1 cellular context compared by ENCODE assay signal in the genomic region with DNA sequence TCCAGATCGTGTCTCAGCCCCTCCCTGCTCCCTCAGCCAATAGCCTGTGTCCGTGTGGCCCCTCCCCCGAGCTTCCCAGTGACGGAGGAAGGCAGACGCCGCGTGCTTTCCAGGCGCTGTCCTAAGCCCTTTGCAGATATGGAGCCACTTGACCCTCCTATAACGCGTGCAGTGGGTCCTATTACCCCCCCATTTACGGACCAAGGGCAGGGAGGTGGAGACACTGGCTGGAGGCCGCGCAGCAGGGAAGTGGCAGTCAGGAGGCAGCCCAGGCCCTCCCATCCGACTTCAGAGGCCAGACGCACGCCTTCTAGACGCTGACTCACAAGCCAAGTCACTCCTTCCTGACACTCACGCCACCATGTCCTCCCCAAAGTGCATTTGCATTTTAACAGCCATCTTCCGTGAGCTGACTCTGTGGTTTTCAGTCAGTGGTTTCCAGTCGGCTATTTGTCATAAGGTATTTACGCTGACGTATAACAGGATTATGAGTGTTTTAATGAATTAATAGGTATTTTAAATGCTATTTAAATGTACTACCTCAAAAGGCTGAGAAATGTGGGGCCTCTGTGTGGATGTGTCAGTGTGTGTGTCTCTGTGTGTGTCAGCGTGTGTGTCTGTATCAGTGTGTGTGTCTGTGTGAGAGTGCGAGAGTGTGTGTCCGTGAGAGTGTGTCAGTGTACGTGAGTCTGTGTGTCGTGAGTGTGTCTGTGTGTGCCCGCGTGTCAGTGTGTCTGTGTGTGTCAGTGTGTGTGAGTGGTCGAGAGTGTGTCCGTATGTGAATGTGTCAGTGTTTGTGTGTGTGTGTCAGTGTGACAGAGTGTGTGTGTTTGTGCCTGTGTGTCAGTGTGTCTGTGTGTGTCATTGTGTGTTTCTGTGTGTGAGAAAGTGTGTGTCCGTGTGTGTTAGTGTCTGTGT.
TF ChIP-seq lines count a peak whose summit lies in the region.

No MANE protein-coding gene starts in this region.

TF ChIP-seq in HEK293, 187 proteins besides CTCF, POLR2A, EP300 and RAD21 (continued from another document and continues in another):
- TF ChIP-seq, protein P1, sequence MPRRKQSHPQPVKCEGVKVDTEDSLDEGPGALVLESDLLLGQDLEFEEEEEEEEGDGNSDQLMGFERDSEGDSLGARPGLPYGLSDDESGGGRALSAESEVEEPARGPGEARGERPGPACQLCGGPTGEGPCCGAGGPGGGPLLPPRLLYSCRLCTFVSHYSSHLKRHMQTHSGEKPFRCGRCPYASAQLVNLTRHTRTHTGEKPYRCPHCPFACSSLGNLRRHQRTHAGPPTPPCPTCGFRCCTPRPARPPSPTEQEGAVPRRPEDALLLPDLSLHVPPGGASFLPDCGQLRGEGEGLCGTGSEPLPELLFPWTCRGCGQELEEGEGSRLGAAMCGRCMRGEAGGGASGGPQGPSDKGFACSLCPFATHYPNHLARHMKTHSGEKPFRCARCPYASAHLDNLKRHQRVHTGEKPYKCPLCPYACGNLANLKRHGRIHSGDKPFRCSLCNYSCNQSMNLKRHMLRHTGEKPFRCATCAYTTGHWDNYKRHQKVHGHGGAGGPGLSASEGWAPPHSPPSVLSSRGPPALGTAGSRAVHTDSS (tag by site-specific recombination; IDR thresholded peaks at IDR 0.05): no peak
- TF ChIP-seq, protein P2, sequence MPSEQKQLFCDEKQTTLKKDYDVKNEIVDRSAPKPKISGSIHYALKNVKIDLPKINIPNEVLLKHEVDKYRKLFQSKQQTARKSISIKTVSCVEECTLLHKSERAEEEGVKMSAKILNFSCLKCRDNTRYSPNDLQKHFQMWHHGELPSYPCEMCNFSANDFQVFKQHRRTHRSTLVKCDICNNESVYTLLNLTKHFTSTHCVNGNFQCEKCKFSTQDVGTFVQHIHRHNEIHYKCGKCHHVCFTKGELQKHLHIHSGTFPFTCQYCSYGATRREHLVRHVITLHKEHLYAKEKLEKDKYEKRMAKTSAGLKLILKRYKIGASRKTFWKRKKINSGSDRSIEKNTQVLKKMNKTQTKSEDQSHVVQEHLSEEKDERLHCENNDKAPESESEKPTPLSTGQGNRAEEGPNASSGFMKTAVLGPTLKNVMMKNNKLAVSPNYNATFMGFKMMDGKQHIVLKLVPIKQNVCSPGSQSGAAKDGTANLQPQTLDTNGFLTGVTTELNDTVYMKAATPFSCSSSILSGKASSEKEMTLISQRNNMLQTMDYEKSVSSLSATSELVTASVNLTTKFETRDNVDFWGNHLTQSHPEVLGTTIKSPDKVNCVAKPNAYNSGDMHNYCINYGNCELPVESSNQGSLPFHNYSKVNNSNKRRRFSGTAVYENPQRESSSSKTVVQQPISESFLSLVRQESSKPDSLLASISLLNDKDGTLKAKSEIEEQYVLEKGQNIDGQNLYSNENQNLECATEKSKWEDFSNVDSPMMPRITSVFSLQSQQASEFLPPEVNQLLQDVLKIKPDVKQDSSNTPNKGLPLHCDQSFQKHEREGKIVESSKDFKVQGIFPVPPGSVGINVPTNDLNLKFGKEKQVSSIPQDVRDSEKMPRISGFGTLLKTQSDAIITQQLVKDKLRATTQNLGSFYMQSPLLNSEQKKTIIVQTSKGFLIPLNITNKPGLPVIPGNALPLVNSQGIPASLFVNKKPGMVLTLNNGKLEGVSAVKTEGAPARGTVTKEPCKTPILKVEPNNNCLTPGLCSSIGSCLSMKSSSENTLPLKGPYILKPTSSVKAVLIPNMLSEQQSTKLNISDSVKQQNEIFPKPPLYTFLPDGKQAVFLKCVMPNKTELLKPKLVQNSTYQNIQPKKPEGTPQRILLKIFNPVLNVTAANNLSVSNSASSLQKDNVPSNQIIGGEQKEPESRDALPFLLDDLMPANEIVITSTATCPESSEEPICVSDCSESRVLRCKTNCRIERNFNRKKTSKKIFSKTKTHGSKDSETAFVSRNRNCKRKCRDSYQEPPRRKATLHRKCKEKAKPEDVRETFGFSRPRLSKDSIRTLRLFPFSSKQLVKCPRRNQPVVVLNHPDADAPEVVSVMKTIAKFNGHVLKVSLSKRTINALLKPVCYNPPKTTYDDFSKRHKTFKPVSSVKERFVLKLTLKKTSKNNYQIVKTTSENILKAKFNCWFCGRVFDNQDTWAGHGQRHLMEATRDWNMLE (tag by site-specific recombination; conservative IDR thresholded peaks at IDR 0.05; ENCODE audit: low read depth): 0 out of 2 replicates have a peak, but pooled peaks have one; percentile 29
- peak; percentile 61; the same call in 1 of the 2 replicates for TF ChIP-seq ZNF146 (tag by site-specific recombination; IDR thresholded peaks at IDR 0.05)
- peak; percentile 95 for TF ChIP-seq ZNF335 (tag by site-specific recombination; conservative IDR thresholded peaks at IDR 0.05)
- TF ChIP-seq, protein P3, sequence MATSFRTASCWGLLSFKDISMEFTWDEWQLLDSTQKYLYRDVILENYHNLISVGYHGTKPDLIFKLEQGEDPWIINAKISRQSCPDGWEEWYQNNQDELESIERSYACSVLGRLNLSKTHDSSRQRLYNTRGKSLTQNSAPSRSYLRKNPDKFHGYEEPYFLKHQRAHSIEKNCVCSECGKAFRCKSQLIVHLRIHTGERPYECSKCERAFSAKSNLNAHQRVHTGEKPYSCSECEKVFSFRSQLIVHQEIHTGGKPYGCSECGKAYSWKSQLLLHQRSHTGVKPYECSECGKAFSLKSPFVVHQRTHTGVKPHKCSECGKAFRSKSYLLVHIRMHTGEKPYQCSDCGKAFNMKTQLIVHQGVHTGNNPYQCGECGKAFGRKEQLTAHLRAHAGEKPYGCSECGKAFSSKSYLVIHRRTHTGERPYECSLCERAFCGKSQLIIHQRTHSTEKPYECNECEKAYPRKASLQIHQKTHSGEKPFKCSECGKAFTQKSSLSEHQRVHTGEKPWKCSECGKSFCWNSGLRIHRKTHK (tag by site-specific recombination; IDR thresholded peaks at IDR 0.05): no peak
- TF ChIP-seq ZNF302 (tag by site-specific recombination; IDR thresholded peaks at IDR 0.05; ENCODE audit: low read depth): no peak
- TF ChIP-seq ZNF624 (tag by site-specific recombination; IDR thresholded peaks at IDR 0.05): no peak
- TF ChIP-seq RBAK (tag by site-specific recombination; IDR thresholded peaks at IDR 0.05): no peak
- TF ChIP-seq SCRT2 (tag by site-specific recombination; IDR thresholded peaks at IDR 0.05): no peak
- TF ChIP-seq, protein P4, sequence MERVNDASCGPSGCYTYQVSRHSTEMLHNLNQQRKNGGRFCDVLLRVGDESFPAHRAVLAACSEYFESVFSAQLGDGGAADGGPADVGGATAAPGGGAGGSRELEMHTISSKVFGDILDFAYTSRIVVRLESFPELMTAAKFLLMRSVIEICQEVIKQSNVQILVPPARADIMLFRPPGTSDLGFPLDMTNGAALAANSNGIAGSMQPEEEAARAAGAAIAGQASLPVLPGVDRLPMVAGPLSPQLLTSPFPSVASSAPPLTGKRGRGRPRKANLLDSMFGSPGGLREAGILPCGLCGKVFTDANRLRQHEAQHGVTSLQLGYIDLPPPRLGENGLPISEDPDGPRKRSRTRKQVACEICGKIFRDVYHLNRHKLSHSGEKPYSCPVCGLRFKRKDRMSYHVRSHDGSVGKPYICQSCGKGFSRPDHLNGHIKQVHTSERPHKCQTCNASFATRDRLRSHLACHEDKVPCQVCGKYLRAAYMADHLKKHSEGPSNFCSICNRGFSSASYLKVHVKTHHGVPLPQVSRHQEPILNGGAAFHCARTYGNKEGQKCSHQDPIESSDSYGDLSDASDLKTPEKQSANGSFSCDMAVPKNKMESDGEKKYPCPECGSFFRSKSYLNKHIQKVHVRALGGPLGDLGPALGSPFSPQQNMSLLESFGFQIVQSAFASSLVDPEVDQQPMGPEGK (tag by site-specific recombination; IDR thresholded peaks at IDR 0.05): peak; percentile 96
- TF ChIP-seq TCF7L2 (IDR thresholded peaks at IDR 0.05; ENCODE audit: borderline replicate concordance, low read depth, low read length): peak; percentile 96
- TF ChIP-seq ZNF133 (tag by site-specific recombination; IDR thresholded peaks at IDR 0.05): no peak
- no peak for TF ChIP-seq ZNF202 (tag by site-specific recombination; IDR thresholded peaks at IDR 0.05; ENCODE audit: borderline replicate concordance)
- TF ChIP-seq ZNF76 (tag by site-specific recombination; IDR thresholded peaks at IDR 0.05; ENCODE audit: borderline replicate concordance, low read depth): peak; percentile 33; the same call in 1 of the 2 replicates
- TF ChIP-seq ZNF140 (tag by site-specific recombination; IDR thresholded peaks at IDR 0.05): no peak
- TF ChIP-seq ZFP41 (tag by site-specific recombination; IDR thresholded peaks at IDR 0.05; ENCODE audit: borderline replicate concordance): no peak
- TF ChIP-seq ZNF2 (tag by site-specific recombination; IDR thresholded peaks at IDR 0.05): peak; percentile 95
- peak; percentile 57 for TF ChIP-seq ZBTB20 (tag by site-specific recombination; IDR thresholded peaks at IDR 0.05)
- 0 out of 2 replicates have a peak, but pooled peaks have one; percentile 58 for TF ChIP-seq MYNN (tag by site-specific recombination; IDR thresholded peaks at IDR 0.05; ENCODE audit: borderline replicate concordance)
- TF ChIP-seq BCL11A (tag by site-specific recombination; IDR thresholded peaks at IDR 0.05; ENCODE audit: low read depth): peak; percentile 97
- TF ChIP-seq, protein P5, sequence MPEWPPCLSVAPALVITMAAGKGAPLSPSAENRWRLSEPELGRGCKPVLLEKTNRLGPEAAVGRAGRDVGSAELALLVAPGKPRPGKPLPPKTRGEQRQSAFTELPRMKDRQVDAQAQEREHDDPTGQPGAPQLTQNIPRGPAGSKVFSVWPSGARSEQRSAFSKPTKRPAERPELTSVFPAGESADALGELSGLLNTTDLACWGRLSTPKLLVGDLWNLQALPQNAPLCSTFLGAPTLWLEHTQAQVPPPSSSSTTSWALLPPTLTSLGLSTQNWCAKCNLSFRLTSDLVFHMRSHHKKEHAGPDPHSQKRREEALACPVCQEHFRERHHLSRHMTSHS (tag by site-specific recombination; IDR thresholded peaks at IDR 0.05): peak; percentile 53; the same call in 1 of the 2 replicates
- no peak for TF ChIP-seq ZNF121 (tag by site-specific recombination; IDR thresholded peaks at IDR 0.05)
- TF ChIP-seq ZNF239 (tag by site-specific recombination; IDR thresholded peaks at IDR 0.05): peak; percentile 46; the same call in 1 of the 2 replicates
- TF ChIP-seq ZNF670 (tag by site-specific recombination; IDR thresholded peaks at IDR 0.05; ENCODE audit: low read depth): no peak
- TF ChIP-seq KLF10 (tag by site-specific recombination; IDR thresholded peaks at IDR 0.05): peak; percentile 98
- TF ChIP-seq, protein P6, sequence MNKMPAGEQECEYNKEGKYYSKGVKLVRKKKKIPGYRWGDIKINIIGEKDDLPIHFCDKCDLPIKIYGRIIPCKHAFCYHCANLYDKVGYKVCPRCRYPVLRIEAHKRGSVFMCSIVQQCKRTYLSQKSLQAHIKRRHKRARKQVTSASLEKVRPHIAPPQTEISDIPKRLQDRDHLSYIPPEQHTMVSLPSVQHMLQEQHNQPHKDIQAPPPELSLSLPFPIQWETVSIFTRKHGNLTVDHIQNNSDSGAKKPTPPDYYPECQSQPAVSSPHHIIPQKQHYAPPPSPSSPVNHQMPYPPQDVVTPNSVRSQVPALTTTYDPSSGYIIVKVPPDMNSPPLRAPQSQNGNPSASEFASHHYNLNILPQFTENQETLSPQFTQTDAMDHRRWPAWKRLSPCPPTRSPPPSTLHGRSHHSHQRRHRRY (tag by site-specific recombination; IDR thresholded peaks at IDR 0.05): 0 out of 2 replicates have a peak, but pooled peaks have one; percentile 57
- TF ChIP-seq ZNF514 (tag by site-specific recombination; IDR thresholded peaks at IDR 0.05): no peak
- TF ChIP-seq ZNF473 (tag by site-specific recombination; IDR thresholded peaks at IDR 0.05): no peak; the same call in 1 of the 2 replicates
- TF ChIP-seq, protein P7, sequence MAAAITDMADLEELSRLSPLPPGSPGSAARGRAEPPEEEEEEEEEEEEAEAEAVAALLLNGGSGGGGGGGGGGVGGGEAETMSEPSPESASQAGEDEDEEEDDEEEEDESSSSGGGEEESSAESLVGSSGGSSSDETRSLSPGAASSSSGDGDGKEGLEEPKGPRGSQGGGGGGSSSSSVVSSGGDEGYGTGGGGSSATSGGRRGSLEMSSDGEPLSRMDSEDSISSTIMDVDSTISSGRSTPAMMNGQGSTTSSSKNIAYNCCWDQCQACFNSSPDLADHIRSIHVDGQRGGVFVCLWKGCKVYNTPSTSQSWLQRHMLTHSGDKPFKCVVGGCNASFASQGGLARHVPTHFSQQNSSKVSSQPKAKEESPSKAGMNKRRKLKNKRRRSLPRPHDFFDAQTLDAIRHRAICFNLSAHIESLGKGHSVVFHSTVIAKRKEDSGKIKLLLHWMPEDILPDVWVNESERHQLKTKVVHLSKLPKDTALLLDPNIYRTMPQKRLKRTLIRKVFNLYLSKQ (tag by site-specific recombination; IDR thresholded peaks at IDR 0.05; ENCODE audit: borderline replicate concordance): no peak
- TF ChIP-seq ZNF776 (tag by site-specific recombination; IDR thresholded peaks at IDR 0.05; ENCODE audit: borderline replicate concordance): no peak
- no peak for TF ChIP-seq ZNF37A (tag by site-specific recombination; IDR thresholded peaks at IDR 0.05)
- TF ChIP-seq ZBTB8A (tag by site-specific recombination; IDR thresholded peaks at IDR 0.05): peak; percentile 92
- TF ChIP-seq, protein P8, sequence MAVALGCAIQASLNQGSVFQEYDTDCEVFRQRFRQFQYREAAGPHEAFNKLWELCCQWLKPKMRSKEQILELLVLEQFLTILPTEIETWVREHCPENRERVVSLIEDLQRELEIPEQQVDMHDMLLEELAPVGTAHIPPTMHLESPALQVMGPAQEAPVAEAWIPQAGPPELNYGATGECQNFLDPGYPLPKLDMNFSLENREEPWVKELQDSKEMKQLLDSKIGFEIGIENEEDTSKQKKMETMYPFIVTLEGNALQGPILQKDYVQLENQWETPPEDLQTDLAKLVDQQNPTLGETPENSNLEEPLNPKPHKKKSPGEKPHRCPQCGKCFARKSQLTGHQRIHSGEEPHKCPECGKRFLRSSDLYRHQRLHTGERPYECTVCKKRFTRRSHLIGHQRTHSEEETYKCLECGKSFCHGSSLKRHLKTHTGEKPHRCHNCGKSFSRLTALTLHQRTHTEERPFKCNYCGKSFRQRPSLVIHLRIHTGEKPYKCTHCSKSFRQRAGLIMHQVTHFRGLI (tag by site-specific recombination; IDR thresholded peaks at IDR 0.05): no peak
- no peak; the same call in 1 of the 2 replicates for TF ChIP-seq ZNF112 (tag by site-specific recombination; IDR thresholded peaks at IDR 0.05)
